In the genomic region with DNA sequence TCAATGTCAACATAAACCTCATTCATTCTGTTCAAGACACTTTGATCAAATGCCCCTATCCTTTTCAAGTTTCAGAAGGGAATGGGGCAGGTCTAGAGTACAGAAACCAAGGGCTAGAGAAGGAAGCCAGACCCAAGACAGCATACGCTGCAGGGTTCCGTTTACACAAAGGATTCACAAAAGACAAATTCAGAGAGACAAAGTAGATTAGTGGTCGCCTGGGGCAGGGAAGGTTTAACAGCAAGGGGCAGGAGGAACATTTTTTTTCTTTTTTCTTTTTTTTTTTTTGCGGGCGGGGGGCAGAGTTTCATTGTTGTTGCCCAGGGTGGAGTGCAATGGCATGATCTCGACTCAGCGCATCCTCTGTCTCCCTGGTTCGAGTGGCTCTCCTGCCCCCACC, we compare ENCODE assay signal across 20 cellular contexts.
"Had no signal": no experiment of that assay in that cellular context is flagged by ENCODE, and none has a peak within 500 bp of the region (broad histone marks: within the 10 kb centered on the region; RNA-seq: fewer than 3 reads in every experiment).

No MANE protein-coding gene starts in this region.

- H3K27ac Mint-ChIP-seq: activated CD8-positive, alpha-beta memory T cell treated with anti-CD3 and anti-CD28 coated beads, Interleukin-2, amount 10 ng/mL, durations not matched to agents 7 days and 5 days; activated CD8-positive, alpha-beta T cell treated with anti-CD3 and anti-CD28 coated beads for 36 hours had no signal

- H3K9me3 ChIP-seq: heart right ventricle, lower lobe of right lung, thyroid gland, upper lobe of right lung had no signal

- ATAC-seq: activated CD8-positive, alpha-beta memory T cell treated with anti-CD3 and anti-CD28 coated beads, Interleukin-2, amount 10 ng/mL, durations not matched to agents 7 days and 5 days; activated CD8-positive, alpha-beta T cell treated with anti-CD3 and anti-CD28 coated beads for 36 hours; activated naive CD4-positive, alpha-beta T cell treated with anti-CD3 and anti-CD28 coated beads, Interleukin-2, amount 50 U/mL, for 72 hours; heart right ventricle; left lobe of liver; lower lobe of right lung; stimulated activated naive CD8-positive, alpha-beta T cell treated with anti-CD3 and anti-CD28 coated beads, Interleukin-15, Interleukin-2, amounts not matched to agents 100 U/mL and 50 U/mL, for 24 hours; upper lobe of right lung had no signal

- H3K4me1 ChIP-seq: heart right ventricle, lower lobe of right lung, thyroid gland, upper lobe of right lung had no signal

- H3K9me3 Mint-ChIP-seq: activated B cell treated with CpG ODN at 0.5 μM for 24 hours; activated CD8-positive, alpha-beta T cell treated with anti-CD3 and anti-CD28 coated beads for 36 hours; activated naive CD4-positive, alpha-beta T cell treated with anti-CD3 and anti-CD28 coated beads, Interleukin-2, amount 50 U/mL, for 72 hours had no signal

- H3K4me3 Mint-ChIP-seq: activated B cell treated with CpG ODN at 0.5 μM for 24 hours; activated CD8-positive, alpha-beta memory T cell treated with anti-CD3 and anti-CD28 coated beads, Interleukin-2, amount 10 ng/mL, durations not matched to agents 7 days and 5 days; activated CD8-positive, alpha-beta T cell treated with anti-CD3 and anti-CD28 coated beads for 36 hours had no signal

- H3K27me3 Mint-ChIP-seq: activated B cell treated with CpG ODN at 0.5 μM for 24 hours; activated CD8-positive, alpha-beta memory T cell treated with anti-CD3 and anti-CD28 coated beads, Interleukin-2, amount 10 ng/mL, durations not matched to agents 7 days and 5 days; activated CD8-positive, alpha-beta T cell treated with anti-CD3 and anti-CD28 coated beads for 36 hours; naive B cell had no signal

- H3K4me3 ChIP-seq: heart right ventricle, lower lobe of right lung, thyroid gland, upper lobe of right lung had no signal

- H3K4me1 Mint-ChIP-seq: activated B cell treated with CpG ODN at 0.5 μM for 24 hours had no signal

- H3K27ac ChIP-seq: heart right ventricle, lower lobe of right lung, thyroid gland, upper lobe of right lung had no signal

- DNase-seq: activated B cell treated with CpG ODN at 0.5 μM for 24 hours; activated CD4-positive, alpha-beta T cell treated with anti-CD3 and anti-CD28 coated beads for 48 hours; activated CD8-positive, alpha-beta memory T cell treated with anti-CD3 and anti-CD28 coated beads, Interleukin-2, amount 10 ng/mL, durations not matched to agents 7 days and 5 days; activated CD8-positive, alpha-beta T cell treated with anti-CD3 and anti-CD28 coated beads for 36 hours; activated gamma-delta T cell; activated T-cell treated with anti-CD3 and anti-CD28 coated beads for 4 hours; cortex of kidney; heart right ventricle; lower lobe of right lung; mesendoderm; naive B cell; retina; stimulated activated CD4-positive, alpha-beta T cell treated with anti-CD3 and anti-CD28 coated beads, Interleukin-4, amount 100 ng/mL, for 24 hours; stimulated activated naive CD8-positive, alpha-beta T cell treated with anti-CD3 and anti-CD28 coated beads, Interleukin-15, Interleukin-2, amounts not matched to agents 100 U/mL and 50 U/mL, for 24 hours; substantia nigra; T-helper 1 cell; thyroid gland had no signal

- H3K27me3 ChIP-seq: heart right ventricle, thyroid gland, upper lobe of right lung had no signal
